In the genomic region with DNA sequence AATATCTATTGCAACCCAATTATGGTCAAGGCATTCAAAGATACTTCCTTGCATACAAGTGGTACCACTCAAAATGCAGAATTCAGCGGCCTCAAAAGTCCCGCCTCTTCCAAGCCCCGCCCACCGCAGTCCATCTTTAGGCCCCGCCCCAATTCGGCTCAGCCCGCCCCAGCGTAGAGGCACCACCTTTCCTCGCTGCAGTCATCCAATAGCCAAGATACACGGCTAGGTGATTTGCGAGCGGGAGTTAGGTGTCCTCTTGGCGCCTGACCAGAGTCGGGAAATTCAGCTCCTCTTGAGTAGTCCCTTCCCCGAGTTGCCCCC, we compare ENCODE assay signal across 8 cellular contexts. TPM values are rescaled to one million over a fixed set of nuclear protein-coding genes. Genes with fewer than 3 reads are reported as not detected.
DNase-seq lines count a peak whose midpoint lies in the region; ATAC-seq lines count a peak whose summit lies in the region.

No MANE protein-coding gene starts in this region.

- DNase-seq in ACHN (peak; percentile 85), NCI-H345 (lab: John Stamatoyannopoulos, UW) (peak; percentile 93), cerebellum (ENCODE audit: low spot score) (peak; percentile 96)
- peak; percentile 93 for DNase-seq in stimulated activated CD4-positive, alpha-beta T cell treated with anti-CD3 and anti-CD28 coated beads, Interleukin-1b, Interleukin-23, amount 100 ng/mL, for 48 hours

- in situ Hi-C loops in ACHN (cut with HindIII; ENCODE audit: low pct_ligation_motif_present, low pct_unique_long_range_greater_than_20kb, low sequenced_read_pairs): no loop called here

- peak overlapping the region; percentile 93 for H3K27ac ChIP-seq in layer of hippocampus (ENCODE audit: low read depth, low read length)

- no peaks in the 10 kb centered on the region for H3K27me3 ChIP-seq in layer of hippocampus (ENCODE audit: control insufficient read depth, insufficient read depth, low read length)

- ATAC-seq in GM18907 (IDR thresholded peaks at IDR 0.05; ENCODE audit: unreplicated experiment) (peak; percentile 80), HG03159 (IDR thresholded peaks at IDR 0.05; ENCODE audit: unreplicated experiment) (peak; percentile 76)
- ATAC-seq in activated CD4-positive, CD25-positive, alpha-beta regulatory T cell treated with anti-CD3 and anti-CD28 coated beads, Interleukin-2, amount 50 U/mL, for 24 hours: peak; percentile 78 to 81

RNA-seq across cellular contexts. Expression of a gene that starts 0.4 kb away (rescaled TPM):
- 36.0 TPM for total RNA-seq in cerebellum

Comparison
In these comparisons a context has a peak if more than half of its experiments do, and no peak if none do; other contexts are left out.
1. Peak in every context shown above with its lines: DNase-seq, ATAC-seq and H3K27ac ChIP-seq.